In the genomic region with DNA sequence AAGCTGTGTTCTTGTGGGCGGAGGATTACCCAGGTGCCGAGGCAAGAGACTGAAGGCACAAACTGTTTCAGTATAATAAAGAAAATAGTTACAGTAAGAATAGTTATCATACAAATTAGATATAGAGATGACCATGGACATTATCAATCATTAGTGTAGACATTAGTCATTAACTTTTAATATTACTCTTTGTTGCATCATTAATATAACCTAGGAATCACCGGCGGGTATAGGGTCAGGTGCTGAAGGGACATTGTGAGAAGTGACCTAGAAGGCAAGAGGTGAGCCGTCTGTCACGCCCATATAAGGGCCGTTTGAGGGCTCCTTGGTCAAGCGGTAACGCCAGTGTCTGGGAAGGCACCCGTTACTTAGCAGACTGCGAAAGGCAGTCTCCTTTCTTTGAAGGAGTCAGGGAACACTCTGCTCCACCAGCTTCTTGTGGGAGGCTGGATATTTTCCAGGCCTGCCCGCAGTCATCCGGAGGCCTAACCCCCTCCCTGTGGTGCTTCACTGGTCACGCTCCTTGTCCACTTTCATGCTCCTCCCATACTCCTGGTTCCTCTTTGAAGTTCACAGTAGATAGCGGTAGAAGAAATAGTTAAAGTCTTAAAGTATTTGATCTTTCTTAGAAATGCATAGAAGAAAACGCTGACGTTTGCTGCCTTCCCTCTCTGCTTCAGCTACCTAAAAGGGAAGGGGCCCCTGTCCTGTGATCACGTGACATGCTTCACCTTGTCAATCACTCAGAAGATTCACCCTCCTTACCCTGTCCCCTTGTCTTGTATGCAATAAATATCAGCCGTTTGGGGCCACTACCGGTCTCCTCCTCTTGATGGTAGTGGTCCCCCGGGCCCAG, we compare ENCODE assay signal across 8 cellular contexts. TPM values are rescaled to one million over a fixed set of nuclear protein-coding genes. Genes with fewer than 3 reads are reported as not detected.
DNase-seq lines count a peak whose midpoint lies in the region; ATAC-seq and TF ChIP-seq lines count a peak whose summit lies in the region.
"Not testable (repeated sequence)": the region's sequence is repeated elsewhere in the genome, so short reads cannot be mapped to it uniquely, and the experiment has no call there.

No MANE protein-coding gene starts in this region.

- POLR2A ChIA-PET in Caco-2 (lab: Charles Lee), result interaction anchor here (0.7 kb wide), 1 partner anchor 26 kb away, joined by 3 read pairs; the partner anchor contains the start of gene NCAPH2

- ATAC-seq in activated CD8-positive, alpha-beta memory T cell treated with anti-CD3 and anti-CD28 coated beads, Interleukin-2, amount 10 ng/mL, durations not matched to agents 7 days and 5 days; natural killer cell treated with Interleukin-12 subunit alpha and Interleukin-12 subunit beta and Interleukin-15 and Interleukin-18, amount 100 ng/mL, for 72 hours: not testable (repeated sequence)

- intact Hi-C loops in Caco-2 (cut with micrococcal nuclease; ENCODE audit: unreplicated experiment), result loop anchor here (2.0 to 5.0 kb wide), 2 partner anchors 29 to 88 kb away; partner anchors contain the start of gene SYCE3
- intact Hi-C loops in testis (cut with DNase I; ENCODE audit: low total_unique reads), result not testable (repeated sequence)

- H4K20me1 ChIP-seq in hepatocyte (ENCODE audit: insufficient read depth, poor library complexity, severe bottlenecking), result not testable (repeated sequence)

- peak overlapping the region; percentile 86 for H3K27ac Mint-ChIP-seq in Caco-2 (ENCODE audit: unreplicated experiment)
- H3K27ac Mint-ChIP-seq in activated CD8-positive, alpha-beta memory T cell treated with anti-CD3 and anti-CD28 coated beads, Interleukin-2, amount 10 ng/mL, durations not matched to agents 7 days and 5 days, result peak overlapping the region; percentile 100
- peak overlapping the region; percentile 92 to 95 for H3K27ac Mint-ChIP-seq in natural killer cell treated with Interleukin-12 subunit alpha and Interleukin-12 subunit beta and Interleukin-15 and Interleukin-18, amount 100 ng/mL, for 72 hours

- not testable (repeated sequence) for H3K36me3 ChIP-seq in Caco-2 (ENCODE audit: control insufficient read depth, insufficient read depth, low read length); hepatocyte (replicated peaks; ENCODE audit: insufficient read depth, low read depth); testis (ENCODE audit: low read depth, missing control alignments)

- H3K79me2 ChIP-seq in hepatocyte, result not testable (repeated sequence)

- 45% methylated on average over 21 of the region's 21 CpGs for WGBS in hepatocyte (ENCODE audit: low lambda C conversion rate, missing lambda C conversion rate)
- WGBS in testis, 2 donors, result 37 to 50% methylated on average over 20 to 21 of the region's 21 CpGs

- H3K27ac ChIP-seq in hepatocyte (peak overlapping the region; percentile 96), testis (peak overlapping the region; percentile 39 to 51)

- DNase-seq in Caco-2, result peak; percentile 38 to 49
- peak; percentile 69 for DNase-seq in KBM-7
- DNase-seq in RPMI7951 (ENCODE audit: low read depth), result peak; percentile 83
- DNase-seq in activated CD8-positive, alpha-beta memory T cell treated with anti-CD3 and anti-CD28 coated beads, Interleukin-2, amount 10 ng/mL, durations not matched to agents 7 days and 5 days; natural killer cell treated with Interleukin-12 subunit alpha and Interleukin-12 subunit beta and Interleukin-15 and Interleukin-18, amount 100 ng/mL, for 72 hours (ENCODE audit: low spot score): not testable (repeated sequence)
- peak; percentile 76 for DNase-seq in choroid plexus epithelial cell (ENCODE audit: low read depth)
- peak; percentile 53 for DNase-seq in hepatocyte (ENCODE audit: low spot score)
- peak; percentile 72 for DNase-seq in testis

- in situ Hi-C loops in KBM-7 (cut with MboI; ENCODE audit: low pct_unique_long_range_greater_than_20kb, low sequenced_read_pairs), result not testable (repeated sequence)

- BruUV-seq in Caco-2 (replicated peaks; lab: Mats Ljungman, UMichigan), result not testable (repeated sequence)

- TF ChIP-seq CTCF in Caco-2 (IDR thresholded peaks at IDR 0.05; ENCODE audit: insufficient read depth in 1 of 2, low read depth in 1 of 2, low read length in 1 of 2, severe bottlenecking in 1 of 2, unreplicated experiment in 1 of 2); choroid plexus epithelial cell (conservative IDR thresholded peaks at IDR 0.05; ENCODE audit: low read depth, low read length); hepatocyte (IDR thresholded peaks at IDR 0.05; ENCODE audit: poor library complexity); testis (IDR thresholded peaks at IDR 0.05): not testable (repeated sequence)

- not testable (repeated sequence) for H3K9me3 Mint-ChIP-seq in Caco-2 (ENCODE audit: unreplicated experiment); activated CD8-positive, alpha-beta memory T cell treated with anti-CD3 and anti-CD28 coated beads, Interleukin-2, amount 10 ng/mL, durations not matched to agents 7 days and 5 days (ENCODE audit: low read depth); natural killer cell treated with Interleukin-12 subunit alpha and Interleukin-12 subunit beta and Interleukin-15 and Interleukin-18, amount 100 ng/mL, for 72 hours

- peaks cover 28% of the 10 kb centered on the region for H3K36me3 Mint-ChIP-seq in Caco-2 (ENCODE audit: insufficient read depth, unreplicated experiment)
- not testable (repeated sequence) for H3K36me3 Mint-ChIP-seq in activated CD8-positive, alpha-beta memory T cell treated with anti-CD3 and anti-CD28 coated beads, Interleukin-2, amount 10 ng/mL, durations not matched to agents 7 days and 5 days; natural killer cell treated with Interleukin-12 subunit alpha and Interleukin-12 subunit beta and Interleukin-15 and Interleukin-18, amount 100 ng/mL, for 72 hours

- H3K9me3 ChIP-seq in Caco-2; hepatocyte (ENCODE audit: low read depth); testis: not testable (repeated sequence)

- not testable (repeated sequence) for H2AFZ ChIP-seq in hepatocyte

- peak overlapping the region; percentile 99 for H3K4me2 ChIP-seq in hepatocyte

- peak overlapping the region; percentile 81 for H3K4me3 Mint-ChIP-seq in Caco-2 (ENCODE audit: unreplicated experiment)
- peak overlapping the region; percentile 27 for H3K4me3 Mint-ChIP-seq in activated CD8-positive, alpha-beta memory T cell treated with anti-CD3 and anti-CD28 coated beads, Interleukin-2, amount 10 ng/mL, durations not matched to agents 7 days and 5 days
- not testable (repeated sequence) for H3K4me3 Mint-ChIP-seq in natural killer cell treated with Interleukin-12 subunit alpha and Interleukin-12 subunit beta and Interleukin-15 and Interleukin-18, amount 100 ng/mL, for 72 hours

- not testable (repeated sequence) for H3K27me3 Mint-ChIP-seq in Caco-2 (ENCODE audit: insufficient read depth, unreplicated experiment); activated CD8-positive, alpha-beta memory T cell treated with anti-CD3 and anti-CD28 coated beads, Interleukin-2, amount 10 ng/mL, durations not matched to agents 7 days and 5 days; natural killer cell treated with Interleukin-12 subunit alpha and Interleukin-12 subunit beta and Interleukin-15 and Interleukin-18, amount 100 ng/mL, for 72 hours

- CTCF ChIA-PET in Caco-2 (lab: Charles Lee), result not testable (repeated sequence)
- CTCF ChIA-PET in activated CD8-positive, alpha-beta memory T cell treated with anti-CD3 and anti-CD28 coated beads, Interleukin-2, amount 10 ng/mL, durations not matched to agents 7 days and 5 days (lab: Charles Lee), result interaction anchor here (1.1 to 3.3 kb wide), 4 partner anchors 11 to 87 kb away, joined by 3 to 21 read pairs (median 6); partner anchors contain the start of genes KLHDC7B and SYCE3

- H3K9me2 ChIP-seq in hepatocyte (replicated peaks; ENCODE audit: insufficient read depth), result not testable (repeated sequence)

- H3K27me3 ChIP-seq in Caco-2 (replicated peaks; ENCODE audit: control insufficient read depth, insufficient read depth, low read length); testis: not testable (repeated sequence)
- H3K27me3 ChIP-seq in hepatocyte, result peaks cover 11% of the 10 kb centered on the region

- not testable (repeated sequence) for H3K4me3 ChIP-seq in Caco-2 (ENCODE audit: low read depth, low read length); choroid plexus epithelial cell (ENCODE audit: low read depth, low read length); hepatocyte; testis

- TF ChIP-seq POLR2A in testis (IDR thresholded peaks at IDR 0.05), result not testable (repeated sequence)

- peaks cover 32% of the 10 kb centered on the region for H3K4me1 Mint-ChIP-seq in Caco-2 (ENCODE audit: low read depth, unreplicated experiment)
- H3K4me1 Mint-ChIP-seq in activated CD8-positive, alpha-beta memory T cell treated with anti-CD3 and anti-CD28 coated beads, Interleukin-2, amount 10 ng/mL, durations not matched to agents 7 days and 5 days, result peaks cover 45% of the 10 kb centered on the region
- peaks cover 30 to 35% of the 10 kb centered on the region in 2 donors for H3K4me1 Mint-ChIP-seq in natural killer cell treated with Interleukin-12 subunit alpha and Interleukin-12 subunit beta and Interleukin-15 and Interleukin-18, amount 100 ng/mL, for 72 hours (ENCODE audit: low read depth in 2 of 2)

- peaks cover 37% of the 10 kb centered on the region for H3K4me1 ChIP-seq in Caco-2
- peaks cover 35% of the 10 kb centered on the region for H3K4me1 ChIP-seq in hepatocyte (ENCODE audit: insufficient read depth)
- H3K4me1 ChIP-seq in testis, result peaks cover 14% of the 10 kb centered on the region

RNA-seq across cellular contexts. Expression of gene TYMP, which starts 4.3 kb away (rescaled TPM):
- total RNA-seq in Caco-2 (2022), result 3.7 and 3.9 TPM in 2 replicates
- 16.5 and 27.5 TPM in 2 replicates for total RNA-seq in RPMI7951 (2014; rRNA removed; shearing (Covaris generic))
- total RNA-seq in activated CD8-positive, alpha-beta memory T cell treated with anti-CD3 and anti-CD28 coated beads, Interleukin-2, amount 10 ng/mL, durations not matched to agents 7 days and 5 days, result 100 to 1,000 TPM in 1 of 2 experiments, 10 to 100 TPM in 1; 93.1 to 108 TPM
- total RNA-seq in hepatocyte, result 36.6 and 46.4 TPM in 2 replicates
- polyA plus RNA-seq in hepatocyte, result 85.7 and 105 TPM in 2 replicates
- 100 to 1,000 TPM; 164 to 234 TPM for total RNA-seq in natural killer cell treated with Interleukin-12 subunit alpha and Interleukin-12 subunit beta and Interleukin-15 and Interleukin-18, amount 100 ng/mL, for 72 hours
- total RNA-seq in testis, result 10 to 100 TPM; 12.5 to 15.4 TPM
- 25.9 TPM for polyA plus RNA-seq in testis (ENCODE audit: insufficient read depth, low read depth, low replicate concordance)

RNA-seq across cellular contexts. Expression of gene SCO2, which starts 8.7 kb away (rescaled TPM):
- total RNA-seq in Caco-2 (2022) (3.0 and 6.5 TPM in 2 replicates), hepatocyte (2.0 and 4.1 TPM in 2 replicates), testis (1 to 10 TPM; 4.1 to 4.8 TPM)
- total RNA-seq in RPMI7951 (2014; rRNA removed; shearing (Covaris generic)), result 5.0 and 9.2 TPM in 2 replicates
- 10 to 100 TPM in 1 of 2 experiments, 1 to 10 TPM in 1; 9.1 to 11.6 TPM for total RNA-seq in activated CD8-positive, alpha-beta memory T cell treated with anti-CD3 and anti-CD28 coated beads, Interleukin-2, amount 10 ng/mL, durations not matched to agents 7 days and 5 days
- polyA plus RNA-seq in hepatocyte (9.7 and 11.2 TPM in 2 replicates), testis (ENCODE audit: insufficient read depth, low read depth, low replicate concordance) (1.8 TPM)
- total RNA-seq in natural killer cell treated with Interleukin-12 subunit alpha and Interleukin-12 subunit beta and Interleukin-15 and Interleukin-18, amount 100 ng/mL, for 72 hours, result 10 to 100 TPM; 13.1 to 18.5 TPM

RNA-seq across cellular contexts. Expression of gene KLHDC7B, which starts 11.6 kb away (rescaled TPM):
- total RNA-seq in Caco-2 (2022) (1.1 and 2.0 TPM in 2 replicates), hepatocyte (0.92 and 1.7 TPM in 2 replicates), testis (under 1 TPM; 0.24 to 0.93 TPM)
- not detected in 2 replicates for total RNA-seq in RPMI7951 (2014; rRNA removed; shearing (Covaris generic))
- 10 to 100 TPM; 10.2 to 12.0 TPM for total RNA-seq in activated CD8-positive, alpha-beta memory T cell treated with anti-CD3 and anti-CD28 coated beads, Interleukin-2, amount 10 ng/mL, durations not matched to agents 7 days and 5 days
- polyA plus RNA-seq in hepatocyte (0.75 and 1.4 TPM in 2 replicates), testis (ENCODE audit: insufficient read depth, low read depth, low replicate concordance) (0.51 TPM)
- 10 to 100 TPM in 1 of 2 donors, 1 to 10 TPM in 1; 6.5 to 15.2 TPM for total RNA-seq in natural killer cell treated with Interleukin-12 subunit alpha and Interleukin-12 subunit beta and Interleukin-15 and Interleukin-18, amount 100 ng/mL, for 72 hours

RNA-seq across cellular contexts. Expression of gene NCAPH2, which starts 26.1 kb away (rescaled TPM):
- total RNA-seq in Caco-2 (2022) (84.3 and 88.9 TPM in 2 replicates), hepatocyte (24.4 and 25.6 TPM in 2 replicates), testis (10 to 100 TPM; 88.5 to 89.2 TPM)
- 53.3 and 61.6 TPM in 2 replicates for total RNA-seq in RPMI7951 (2014; rRNA removed; shearing (Covaris generic))
- 100 to 1,000 TPM; 136 to 181 TPM for total RNA-seq in activated CD8-positive, alpha-beta memory T cell treated with anti-CD3 and anti-CD28 coated beads, Interleukin-2, amount 10 ng/mL, durations not matched to agents 7 days and 5 days
- polyA plus RNA-seq in hepatocyte (40.6 and 48.0 TPM in 2 replicates), testis (ENCODE audit: insufficient read depth, low read depth, low replicate concordance) (67.4 TPM)
- 100 to 1,000 TPM; 105 to 156 TPM for total RNA-seq in natural killer cell treated with Interleukin-12 subunit alpha and Interleukin-12 subunit beta and Interleukin-15 and Interleukin-18, amount 100 ng/mL, for 72 hours

RNA-seq across cellular contexts. Expression of gene LMF2, which starts 26.6 kb away (rescaled TPM):
- total RNA-seq in Caco-2 (2022) (68.8 and 77.1 TPM in 2 replicates), hepatocyte (22.4 and 32.8 TPM in 2 replicates), testis (100 to 1,000 TPM in 1 of 2 donors, 10 to 100 TPM in 1; 95.4 to 109 TPM)
- 20.5 and 24.9 TPM in 2 replicates for total RNA-seq in RPMI7951 (2014; rRNA removed; shearing (Covaris generic))
- total RNA-seq in activated CD8-positive, alpha-beta memory T cell treated with anti-CD3 and anti-CD28 coated beads, Interleukin-2, amount 10 ng/mL, durations not matched to agents 7 days and 5 days, result 100 to 1,000 TPM in 1 of 2 experiments, 10 to 100 TPM in 1; 98.6 to 138 TPM
- polyA plus RNA-seq in hepatocyte (97.6 and 128 TPM in 2 replicates), testis (ENCODE audit: insufficient read depth, low read depth, low replicate concordance) (59.7 TPM)
- total RNA-seq in natural killer cell treated with Interleukin-12 subunit alpha and Interleukin-12 subunit beta and Interleukin-15 and Interleukin-18, amount 100 ng/mL, for 72 hours, result 100 to 1,000 TPM in 1 of 2 donors, 10 to 100 TPM in 1; 97.8 to 149 TPM
